23 cellular contexts compared by ENCODE assay signal in the genomic region with DNA sequence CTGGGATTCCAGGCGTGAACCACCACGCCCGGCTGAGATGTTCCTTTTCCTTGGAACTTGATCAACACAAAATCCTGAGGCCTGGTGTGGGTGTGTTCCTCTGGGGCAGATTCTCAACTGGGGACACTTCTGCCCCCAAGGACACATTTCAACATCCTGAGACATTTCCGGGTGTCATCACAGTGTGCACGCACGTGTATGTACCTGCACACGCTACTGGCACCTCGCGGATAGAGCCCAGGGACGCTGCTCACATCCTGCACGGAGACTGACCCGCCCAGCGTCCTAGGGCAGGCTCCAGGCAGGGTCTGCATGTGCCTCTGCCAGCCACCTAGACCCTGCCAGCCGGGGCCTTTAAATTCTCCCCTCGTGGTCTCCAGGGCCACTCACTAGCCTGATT. TPM values are rescaled to one million over a fixed set of nuclear protein-coding genes. Genes with fewer than 3 reads are reported as not detected.
DNase-seq lines count a peak whose midpoint lies in the region; ATAC-seq, FAIRE-seq and TF ChIP-seq lines count a peak whose summit lies in the region.
"Had no signal": no experiment of that assay in that cellular context is flagged by ENCODE, and none has a peak within 500 bp of the region (broad histone marks: within the 10 kb centered on the region; RNA-seq: fewer than 3 reads in every experiment).

No MANE protein-coding gene starts in this region.

- H3K4me2 ChIP-seq in PC-3 (ENCODE audit: low read length): no peak overlapping the region
- peak overlapping the region; percentile 54 for H3K4me2 ChIP-seq in keratinocyte (ENCODE audit: control insufficient read depth, extremely low read depth, insufficient read depth, low read depth, low read length)

- POLR2A ChIA-PET in PC-3 (lab: Charles Lee; ENCODE audit: unreplicated experiment): no interaction called here
- POLR2A ChIA-PET in MCF 10A (lab: Yijun Ruan, JAX): interaction anchor here (0.7 kb wide), 1 partner anchor 125 kb away, joined by 3 read pairs; no protein-coding TSS in a partner anchor

- CTCF ChIA-PET in PC-3 (lab: Charles Lee): no interaction called here
- CTCF ChIA-PET in MCF 10A (lab: Yijun Ruan, JAX): interaction anchor here (1.9 to 10.9 kb wide), 4 partner anchors 10 to 34 kb away, joined by 13 to 170 read pairs (median 52); partner anchors contain the start of genes ABCA2, FUT7, MAN1B1 and NPDC1

- H3K79me2 ChIP-seq in PC-3 (ENCODE audit: low read length): peaks cover 10% of the 10 kb centered on the region
- no peaks in the 10 kb centered on the region for H3K79me2 ChIP-seq in keratinocyte (ENCODE audit: control insufficient read depth, insufficient read depth, low read length)

- no peak for TF ChIP-seq POLR2A in GM12892 (IDR thresholded peaks at IDR 0.05; ENCODE audit: low read depth, low read length)

- H4K20me1 ChIP-seq in PC-3 (ENCODE audit: low read length) (no peaks in the 10 kb centered on the region), keratinocyte (ENCODE audit: control insufficient read depth, extremely low read depth, insufficient read depth, low read length) (no peaks in the 10 kb centered on the region)

- H3K9me3 Mint-ChIP-seq in MCF 10A (ENCODE audit: unreplicated experiment): no peaks in the 10 kb centered on the region
- H3K9me3 Mint-ChIP-seq: CD14-positive monocyte had no signal

- TF ChIP-seq CTCF in PC-3 (conservative IDR thresholded peaks at IDR 0.05; ENCODE audit: low read depth, low read length) (no peak), MCF 10A (IDR thresholded peaks at IDR 0.05; ENCODE audit: unreplicated experiment) (no peak), keratinocyte (optimal IDR thresholded peaks at IDR 0.05 in 1 of 3, IDR thresholded peaks at IDR 0.05 in 1 of 3, conservative IDR thresholded peaks at IDR 0.05 in 1 of 3; ENCODE audit: extremely low read depth in 1 of 3, insufficient read depth in 2 of 3, low read length in 3 of 3) (no peak)

- intact Hi-C loops in PC-3 (cut with micrococcal nuclease): no loop called here
- intact Hi-C loops in MCF 10A (cut with micrococcal nuclease): no loop called here

- H3K36me3 Mint-ChIP-seq in MCF 10A (ENCODE audit: insufficient read depth, unreplicated experiment): no peaks in the 10 kb centered on the region

- H3K9me1 ChIP-seq in keratinocyte (ENCODE audit: control insufficient read depth, extremely low read depth, insufficient read depth, low read length): no peaks in the 10 kb centered on the region

- H3K27me3 Mint-ChIP-seq in MCF 10A (ENCODE audit: insufficient read depth, unreplicated experiment): no peaks in the 10 kb centered on the region

- DNase-seq in GM12892 (ENCODE audit: insufficient read length): no peak
- no peak for DNase-seq in PC-3
- DNase-seq in MCF 10A (ENCODE audit: unreplicated experiment): peak; percentile 73
- no peak for DNase-seq in keratinocyte (ENCODE audit: low read depth, low spot score)
- no peak for DNase-seq in dedifferentiated amniotic fluid mesenchymal stem cell (ENCODE audit: extremely low spot score)
- no peak for DNase-seq in cerebellar cortex (ENCODE audit: low spot score)
- DNase-seq in NCI-H774 (lab: John Stamatoyannopoulos, UW): no peak
- DNase-seq: EL, H7, MV-4-11, NCI-H1417, NCI-H187, NCI-H2107, NCI-H510A treated with DMSO at 0.1 percent for 48 hours, NCI-H82, Right ventricle myocardium superior, T1000 had no signal

- peaks cover 13% of the 10 kb centered on the region for H3K4me1 Mint-ChIP-seq in MCF 10A (ENCODE audit: insufficient read depth, unreplicated experiment)

- H3K4me1 ChIP-seq in PC-3 (ENCODE audit: insufficient read depth, low read length) (peaks cover 3% of the 10 kb centered on the region; the same call in 1 of the 2 replicates), keratinocyte (ENCODE audit: control insufficient read depth, extremely low read depth, insufficient read depth, low read length) (peaks cover 12% of the 10 kb centered on the region)

- H3F3A ChIP-seq in PC-3 (ENCODE audit: low read length, unreplicated experiment): no peaks in the 10 kb centered on the region

- peak overlapping the region; percentile 33 for H3K4me3 Mint-ChIP-seq in MCF 10A (ENCODE audit: unreplicated experiment)
- H3K4me3 Mint-ChIP-seq: CD14-positive monocyte had no signal

- BruUV-seq in PC-3 (replicated peaks; lab: Mats Ljungman, UMichigan): TSS peak; percentile 64
- TSS peak; percentile 75 for BruUV-seq in MCF 10A (replicated peaks; lab: Mats Ljungman, UMichigan)

- no peak overlapping the region for H3K27ac Mint-ChIP-seq in MCF 10A (ENCODE audit: low read depth, unreplicated experiment)
- H3K27ac Mint-ChIP-seq: CD14-positive monocyte had no signal

- peak; percentile 17 for FAIRE-seq in GM12892 (lab: Jason Lieb, UNC)
- peak; percentile 82 for FAIRE-seq in keratinocyte (lab: Jason Lieb, UNC)

- H3K36me3 ChIP-seq in PC-3 (ENCODE audit: low read depth, low read length) (no peaks in the 10 kb centered on the region), keratinocyte (ENCODE audit: control insufficient read depth in 2 of 2, extremely low read depth in 1 of 2, insufficient read depth in 2 of 2, low read length in 2 of 2) (no peaks in the 10 kb centered on the region)

- dilution Hi-C loops in keratinocyte (cut with MboI; ENCODE audit: extremely low pct_ligation_motif_present, low sequenced_read_pairs): no loop called here

- H2AFZ ChIP-seq in PC-3 (ENCODE audit: low read length): no peak overlapping the region
- peak overlapping the region; percentile 49 for H2AFZ ChIP-seq in keratinocyte (ENCODE audit: control insufficient read depth, low read length)

- H3K9me2 ChIP-seq in PC-3 (replicated peaks; ENCODE audit: low read length): no peaks in the 10 kb centered on the region

- ATAC-seq in PC-3 (no peak), HG02571 (IDR thresholded peaks at IDR 0.05; ENCODE audit: unreplicated experiment) (no peak)

- H3K9ac ChIP-seq in PC-3 (ENCODE audit: low read length) (no peak overlapping the region), keratinocyte (ENCODE audit: control insufficient read depth, extremely low read depth, insufficient read depth, low read length) (no peak overlapping the region)

- H3K9me3 ChIP-seq in PC-3 (ENCODE audit: low read length) (no peaks in the 10 kb centered on the region), keratinocyte (ENCODE audit: control insufficient read depth, low read depth, low read length) (no peaks in the 10 kb centered on the region)

- no peak overlapping the region for H3K27ac ChIP-seq in PC-3 (ENCODE audit: low read length)
- no peak overlapping the region for H3K27ac ChIP-seq in keratinocyte (ENCODE audit: control insufficient read depth, insufficient read depth, low read length)
- H3K27ac ChIP-seq: SK-N-MC had no signal

- H3K4me3 ChIP-seq in PC-3 (ENCODE audit: low read length) (no peak overlapping the region), keratinocyte (ENCODE audit: control insufficient read depth in 2 of 3, extremely low read depth in 1 of 3, insufficient read depth in 2 of 3, low read depth in 1 of 3, low read length in 3 of 3) (no peak overlapping the region)
- H3K4me3 ChIP-seq: SK-N-MC had no signal

- no peaks in the 10 kb centered on the region for H3K27me3 ChIP-seq in PC-3 (ENCODE audit: low read length)
- no peaks in the 10 kb centered on the region for H3K27me3 ChIP-seq in keratinocyte (ENCODE audit: control insufficient read depth, extremely low read depth, insufficient read depth, low read length)

RNA-seq across cellular contexts. Expression of gene SAPCD2, which starts 8.0 kb away (rescaled TPM):
- 2.5 TPM for polyA plus RNA-seq in GM12892 (2012; ENCODE audit: missing spikeins)
- total RNA-seq in PC-3 (2014; rRNA removed) (98.4 and 134 TPM in 2 replicates), MCF 10A (2022) (5.7 and 15.7 TPM in 2 replicates)
- polyA plus RNA-seq in keratinocyte: 0.90 to 1.6 TPM (median 1.2 TPM) in 3 replicates
- polyA plus RNA-seq in keratinocyte (2011; ENCODE audit: low read depth): 0.75 TPM
- polyA plus RNA-seq in keratinocyte (2011; cell fraction: cytosol; rRNA removed): 0.47 and 0.81 TPM in 2 replicates
- 0.76 and 0.88 TPM in 2 replicates for polyA plus RNA-seq in keratinocyte (2011; cell fraction: nucleus; rRNA removed)
- 1.0 and 2.3 TPM in 2 replicates for polyA plus RNA-seq in keratinocyte (2012; ENCODE audit: low replicate concordance)
- 0.33 to 1.4 TPM (median 1.0 TPM) in 3 replicates for polyA minus RNA-seq in keratinocyte
- polyA minus RNA-seq in keratinocyte (2011; cell fraction: cytosol; rRNA and poly(A)+ RNA removed): 5.6 TPM
- polyA minus RNA-seq in keratinocyte (2011; cell fraction: nucleus; rRNA and poly(A)+ RNA removed): 0.78 and 1.2 TPM in 2 replicates

RNA-seq across cellular contexts. Expression of gene ENTPD2, which starts 8.5 kb away (rescaled TPM):
- 1.6 TPM for polyA plus RNA-seq in GM12892 (2012; ENCODE audit: missing spikeins)
- 0.92 and 1.3 TPM in 2 replicates for total RNA-seq in PC-3 (2014; rRNA removed)
- 13.4 and 31.5 TPM in 2 replicates for total RNA-seq in MCF 10A (2022)
- polyA plus RNA-seq in keratinocyte: 0.52 to 1.3 TPM (median 0.65 TPM) in 3 replicates
- polyA plus RNA-seq in keratinocyte (2011; ENCODE audit: low read depth): 2.4 TPM
- polyA plus RNA-seq in keratinocyte (2011; cell fraction: cytosol; rRNA removed): 0.63 and 1.4 TPM in 2 replicates
- polyA plus RNA-seq in keratinocyte (2011; cell fraction: nucleus; rRNA removed): 4.2 and 5.5 TPM in 2 replicates
- 2.9 and 10.7 TPM in 2 replicates for polyA plus RNA-seq in keratinocyte (2012; ENCODE audit: low replicate concordance)
- 0.35 to 2.9 TPM (median 0.59 TPM) in 3 replicates for polyA minus RNA-seq in keratinocyte
- 2.9 TPM for polyA minus RNA-seq in keratinocyte (2011; cell fraction: cytosol; rRNA and poly(A)+ RNA removed)
- polyA minus RNA-seq in keratinocyte (2011; cell fraction: nucleus; rRNA and poly(A)+ RNA removed): 2.1 and 2.8 TPM in 2 replicates
- total RNA-seq: H7; LHCN-M2; T-helper 1 cell treated with Interleukin-12 subunit alpha and Interleukin-12 subunit beta and Interleukin-4 antibody, amounts not matched to agents 30 ng/mL and 1 ng/mL, for 36 hours had no signal
- polyA plus RNA-seq: AG04450, CD14-positive monocyte had no signal

RNA-seq across cellular contexts. Expression of gene UAP1L1, which starts 14.9 kb away (rescaled TPM):
- polyA plus RNA-seq in GM12892 (2012; ENCODE audit: missing spikeins): 15.9 TPM
- total RNA-seq in PC-3 (2014; rRNA removed) (5.0 and 6.4 TPM in 2 replicates), MCF 10A (2022) (1.0 and 3.7 TPM in 2 replicates)
- polyA plus RNA-seq in keratinocyte: 2.7 to 4.3 TPM (median 4.3 TPM) in 3 replicates
- 1.1 TPM for polyA plus RNA-seq in keratinocyte (2011; ENCODE audit: low read depth)
- 2.1 and 3.0 TPM in 2 replicates for polyA plus RNA-seq in keratinocyte (2011; cell fraction: cytosol; rRNA removed)
- 14.2 and 17.5 TPM in 2 replicates for polyA plus RNA-seq in keratinocyte (2011; cell fraction: nucleus; rRNA removed)
- polyA plus RNA-seq in keratinocyte (2012; ENCODE audit: low replicate concordance): 4.8 and 5.0 TPM in 2 replicates
- polyA minus RNA-seq in keratinocyte: 2.3 to 5.2 TPM (median 3.5 TPM) in 3 replicates
- 3.3 TPM for polyA minus RNA-seq in keratinocyte (2011; cell fraction: cytosol; rRNA and poly(A)+ RNA removed)
- 3.7 and 4.3 TPM in 2 replicates for polyA minus RNA-seq in keratinocyte (2011; cell fraction: nucleus; rRNA and poly(A)+ RNA removed)

RNA-seq across cellular contexts. Expression of gene NPDC1, which starts 16.4 kb away (rescaled TPM):
- 0.19 TPM for polyA plus RNA-seq in GM12892 (2012; ENCODE audit: missing spikeins)
- total RNA-seq in PC-3 (2014; rRNA removed) (25.4 and 33.3 TPM in 2 replicates), MCF 10A (2022) (161 and 171 TPM in 2 replicates)
- 9.8 to 23.8 TPM (median 10.6 TPM) in 3 replicates for polyA plus RNA-seq in keratinocyte
- 24.0 TPM for polyA plus RNA-seq in keratinocyte (2011; ENCODE audit: low read depth)
- polyA plus RNA-seq in keratinocyte (2011; cell fraction: cytosol; rRNA removed): 5.1 and 22.1 TPM in 2 replicates
- polyA plus RNA-seq in keratinocyte (2011; cell fraction: nucleus; rRNA removed): 56.8 and 102 TPM in 2 replicates
- polyA plus RNA-seq in keratinocyte (2012; ENCODE audit: low replicate concordance): 25.1 and 32.5 TPM in 2 replicates
- 2.6 to 5.8 TPM (median 3.4 TPM) in 3 replicates for polyA minus RNA-seq in keratinocyte
- polyA minus RNA-seq in keratinocyte (2011; cell fraction: cytosol; rRNA and poly(A)+ RNA removed): 40.3 TPM
- 14.3 and 22.4 TPM in 2 replicates for polyA minus RNA-seq in keratinocyte (2011; cell fraction: nucleus; rRNA and poly(A)+ RNA removed)

RNA-seq across cellular contexts. Expression of gene MAN1B1, which starts 24.4 kb away (rescaled TPM):
- 23.2 TPM for polyA plus RNA-seq in GM12892 (2012; ENCODE audit: missing spikeins)
- total RNA-seq in PC-3 (2014; rRNA removed) (65.5 and 71.6 TPM in 2 replicates), MCF 10A (2022) (46.5 and 49.1 TPM in 2 replicates)
- 31.4 to 48.2 TPM (median 34.3 TPM) in 3 replicates for polyA plus RNA-seq in keratinocyte
- 126 TPM for polyA plus RNA-seq in keratinocyte (2011; ENCODE audit: low read depth)
- 20.5 and 24.1 TPM in 2 replicates for polyA plus RNA-seq in keratinocyte (2011; cell fraction: cytosol; rRNA removed)
- 99.9 and 115 TPM in 2 replicates for polyA plus RNA-seq in keratinocyte (2011; cell fraction: nucleus; rRNA removed)
- 35.1 and 36.7 TPM in 2 replicates for polyA plus RNA-seq in keratinocyte (2012; ENCODE audit: low replicate concordance)
- 40.5 to 48.5 TPM (median 42.4 TPM) in 3 replicates for polyA minus RNA-seq in keratinocyte
- 42.0 TPM for polyA minus RNA-seq in keratinocyte (2011; cell fraction: cytosol; rRNA and poly(A)+ RNA removed)
- polyA minus RNA-seq in keratinocyte (2011; cell fraction: nucleus; rRNA and poly(A)+ RNA removed): 64.6 and 80.4 TPM in 2 replicates
